ENCODE assay signal across 28 cellular contexts in genomic region chr15:49908571-49909295, GRCh38.
"Had no signal": no experiment of that assay in that cellular context is flagged by ENCODE, and none has a peak within 500 bp of the region (broad histone marks: within the 10 kb centered on the region; RNA-seq: fewer than 3 reads in every experiment).

No MANE protein-coding gene starts in this region.

- H3K4me3 Mint-ChIP-seq: endodermal cell; memory B cell; naive thymus-derived CD4-positive, alpha-beta T cell had no signal

- H3K27ac ChIP-seq: epithelial cell of prostate, gastrocnemius medialis, heart left ventricle, hepatocyte, parathyroid adenoma, testis, tibial artery, upper lobe of left lung had no signal

- H3K4me1 ChIP-seq: gastrocnemius medialis, parathyroid adenoma, testis, upper lobe of left lung, uterus had no signal

- H2AFZ ChIP-seq: hepatocyte, parathyroid adenoma had no signal

- H3K4me3 ChIP-seq: gastrocnemius medialis, heart left ventricle, hepatocyte, lung, smooth muscle cell, testis, tibial artery, upper lobe of left lung, uterus had no signal

- H3K36me3 Mint-ChIP-seq: memory B cell had no signal

- H3K27me3 ChIP-seq: gastrocnemius medialis, heart left ventricle, hepatocyte, testis, tibial artery, upper lobe of left lung, uterus had no signal

- DNase-seq: caudate nucleus; effector CD8-positive, alpha-beta T cell; endodermal cell; foreskin fibroblast; gastrocnemius medialis; heart left ventricle; midbrain; naive thymus-derived CD4-positive, alpha-beta T cell; stimulated activated CD4-positive, alpha-beta T cell treated with anti-CD3 and anti-CD28 coated beads, Interleukin-12 subunit alpha, Interleukin-12 subunit beta, amount 100 ng/mL, for 4 hours; stimulated activated CD4-positive, alpha-beta T cell treated with anti-CD3 and anti-CD28 coated beads, Interleukin-1b, Interleukin-23, amount 100 ng/mL, for 48 hours; stimulated activated CD4-positive, alpha-beta T cell treated with anti-CD3 and anti-CD28 coated beads, Interleukin-4, amount 100 ng/mL, for 1 hour; stimulated activated CD8-positive, alpha-beta memory T cell treated with anti-CD3 and anti-CD28 coated beads, Interleukin-4, amount 100 ng/mL, for 48 hours; stimulated activated naive CD8-positive, alpha-beta T cell treated with anti-CD3 and anti-CD28 coated beads, Interleukin-15, Interleukin-2, amounts not matched to agents 100 U/mL and 50 U/mL, for 24 hours; substantia nigra; testis; tibial artery; upper lobe of left lung; uterus had no signal

- H3K9ac ChIP-seq: parathyroid adenoma had no signal

- H3K36me3 ChIP-seq: gastrocnemius medialis, heart left ventricle, tibial artery, upper lobe of left lung, uterus had no signal

- H3K4me2 ChIP-seq: hepatocyte, smooth muscle cell had no signal

- H3K27ac Mint-ChIP-seq: endodermal cell; memory B cell; naive thymus-derived CD4-positive, alpha-beta T cell; progenitor cell of endocrine pancreas had no signal

- H3K4me1 Mint-ChIP-seq: endodermal cell, memory B cell had no signal

- H3K27me3 Mint-ChIP-seq: memory B cell, progenitor cell of endocrine pancreas had no signal

- H3K9me3 ChIP-seq: gastrocnemius medialis, testis had no signal

- ATAC-seq: esophagus mucosa; gastrocnemius medialis; heart left ventricle; left lobe of liver; naive thymus-derived CD4-positive, alpha-beta T cell; sciatic nerve; stimulated activated naive CD8-positive, alpha-beta T cell treated with anti-CD3 and anti-CD28 coated beads, Interleukin-15, Interleukin-2, amounts not matched to agents 100 U/mL and 50 U/mL, for 24 hours had no signal
